1 cellular context compared by ENCODE assay signal in the genomic region with DNA sequence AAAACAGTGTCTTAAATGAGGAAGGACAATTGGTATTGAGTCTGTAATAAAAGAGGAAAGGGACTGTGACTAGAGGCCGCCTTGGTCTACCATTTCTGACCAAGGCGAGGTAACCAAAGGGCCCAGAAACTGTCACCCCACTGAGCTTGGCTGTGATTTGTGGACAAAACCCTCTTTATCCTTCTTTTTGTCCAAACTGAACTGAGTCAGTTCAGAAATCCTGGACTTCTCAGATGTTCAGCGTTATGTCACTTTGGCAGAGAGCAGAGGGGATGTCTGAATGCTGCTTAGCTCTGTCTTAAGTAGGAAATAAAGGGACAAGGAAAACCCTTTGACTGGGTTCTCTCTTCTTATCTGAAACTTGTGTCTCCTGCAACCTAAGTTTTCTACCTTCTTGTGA.
TF ChIP-seq lines count a peak whose summit lies in the region.

No MANE protein-coding gene starts in this region.

TF ChIP-seq in H1, 55 proteins besides CTCF, POLR2A, EP300 and RAD21:
- TF ChIP-seq, protein P1, sequence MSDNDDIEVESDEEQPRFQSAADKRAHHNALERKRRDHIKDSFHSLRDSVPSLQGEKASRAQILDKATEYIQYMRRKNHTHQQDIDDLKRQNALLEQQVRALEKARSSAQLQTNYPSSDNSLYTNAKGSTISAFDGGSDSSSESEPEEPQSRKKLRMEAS (IDR thresholded peaks at IDR 0.05), result no peak
- TF ChIP-seq GABPA (IDR thresholded peaks at IDR 0.05; ENCODE audit: borderline replicate concordance, insufficient read depth, low read length), result no peak
- no peak for TF ChIP-seq CBX5 (IDR thresholded peaks at IDR 0.05; ENCODE audit: low read depth, low read length)
- TF ChIP-seq, protein P2, sequence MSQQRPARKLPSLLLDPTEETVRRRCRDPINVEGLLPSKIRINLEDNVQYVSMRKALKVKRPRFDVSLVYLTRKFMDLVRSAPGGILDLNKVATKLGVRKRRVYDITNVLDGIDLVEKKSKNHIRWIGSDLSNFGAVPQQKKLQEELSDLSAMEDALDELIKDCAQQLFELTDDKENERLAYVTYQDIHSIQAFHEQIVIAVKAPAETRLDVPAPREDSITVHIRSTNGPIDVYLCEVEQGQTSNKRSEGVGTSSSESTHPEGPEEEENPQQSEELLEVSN (IDR thresholded peaks at IDR 0.05), result no peak
- TF ChIP-seq CTBP2 (IDR thresholded peaks at IDR 0.05; ENCODE audit: borderline replicate concordance, insufficient read depth, insufficient read length, low read length), result no peak
- no peak for TF ChIP-seq EGR1 (IDR thresholded peaks at IDR 0.05; ENCODE audit: borderline replicate concordance, low read depth, low read length)
- TF ChIP-seq YY1 (IDR thresholded peaks at IDR 0.05; ENCODE audit: low read depth, low read length), result no peak
- no peak for TF ChIP-seq BACH1 (IDR thresholded peaks at IDR 0.05; ENCODE audit: low read length)
- TF ChIP-seq, protein P3, sequence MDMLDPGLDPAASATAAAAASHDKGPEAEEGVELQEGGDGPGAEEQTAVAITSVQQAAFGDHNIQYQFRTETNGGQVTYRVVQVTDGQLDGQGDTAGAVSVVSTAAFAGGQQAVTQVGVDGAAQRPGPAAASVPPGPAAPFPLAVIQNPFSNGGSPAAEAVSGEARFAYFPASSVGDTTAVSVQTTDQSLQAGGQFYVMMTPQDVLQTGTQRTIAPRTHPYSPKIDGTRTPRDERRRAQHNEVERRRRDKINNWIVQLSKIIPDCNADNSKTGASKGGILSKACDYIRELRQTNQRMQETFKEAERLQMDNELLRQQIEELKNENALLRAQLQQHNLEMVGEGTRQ (IDR thresholded peaks at IDR 0.05; ENCODE audit: low read length), result no peak
- no peak for TF ChIP-seq HDAC2 (IDR thresholded peaks at IDR 0.05; ENCODE audit: borderline replicate concordance in 1 of 2, low read depth in 2 of 2, low read length in 2 of 2)
- TF ChIP-seq PHF8 (conservative IDR thresholded peaks at IDR 0.05; ENCODE audit: low read depth, low read length), result no peak
- no peak for TF ChIP-seq ASH2L (IDR thresholded peaks at IDR 0.05; ENCODE audit: low read length)
TF ChIP-seq in H1: peak in this region for 0.
